Comparison of ENCODE assay signal across 2 cellular contexts in genomic region chr4:42652529-42653231, GRCh38.
TF ChIP-seq lines count a peak whose summit lies in the region.

No MANE protein-coding gene starts in this region.

TF ChIP-seq in GM12878, 131 proteins besides CTCF, POLR2A, EP300 and RAD21:
- TF ChIP-seq ZBTB33 (IDR thresholded peaks at IDR 0.05) (peak; percentile 96; the same call in 1 of the 2 replicates), NR2F1 (conservative IDR thresholded peaks at IDR 0.05) (peak; percentile 41; the same call in 1 of the 2 replicates)

TF ChIP-seq in liver, 16 proteins besides CTCF, POLR2A, EP300 and RAD21:
- TF ChIP-seq NR2F2 (IDR thresholded peaks at IDR 0.05): peak; percentile 36
